24 cellular contexts compared by ENCODE assay signal in genomic region chr16:82945420-82946096, GRCh38.
A peak's percentile ranks its signal among the peaks of the same experiment; 100 is the strongest.
DNase-seq lines count a peak whose midpoint lies in the region; ATAC-seq and TF ChIP-seq lines count a peak whose summit lies in the region.
"Had no signal": no experiment of that assay in that cellular context is flagged by ENCODE, and none has a peak within 500 bp of the region (broad histone marks: within the 10 kb centered on the region; RNA-seq: fewer than 3 reads in every experiment).

No MANE protein-coding gene starts in this region.

- H3K9ac ChIP-seq in PC-3 (ENCODE audit: low read length) = no peak overlapping the region

- intact Hi-C loops in activated CD4-positive, alpha-beta memory T cell treated with anti-CD3 and anti-CD28 coated beads for 36 hours (cut with micrococcal nuclease) = no loop called here
- intact Hi-C loops in right lobe of liver (cut with DNase I) (no loop called here), PC-3 (cut with micrococcal nuclease) (no loop called here)

- no peak overlapping the region for H2AFZ ChIP-seq in PC-3 (ENCODE audit: low read length)
- H2AFZ ChIP-seq: PC-9 had no signal

- H4K20me1 ChIP-seq in PC-3 (ENCODE audit: low read length) = no peaks in the 10 kb centered on the region

- BruUV-seq in PC-3 (replicated peaks; lab: Mats Ljungman, UMichigan) = no TSS peak

- H3K27ac ChIP-seq in right lobe of liver = no peak overlapping the region
- H3K27ac ChIP-seq in PC-3 (ENCODE audit: low read length) = no peak overlapping the region
- H3K27ac ChIP-seq: left ventricle myocardium inferior, PC-9, prostate gland, tibial nerve had no signal

- CTCF ChIA-PET in activated CD4-positive, alpha-beta memory T cell treated with anti-CD3 and anti-CD28 coated beads, Interleukin-2, amount 10 ng/mL, durations not matched to agents 7 days and 5 days (lab: Charles Lee) = no interaction called here
- CTCF ChIA-PET in activated CD4-positive, alpha-beta memory T cell treated with anti-CD3 and anti-CD28 coated beads for 36 hours (lab: Charles Lee) = no interaction called here
- CTCF ChIA-PET in activated CD8-positive, alpha-beta T cell treated with anti-CD3 and anti-CD28 coated beads, Interleukin-2, amount 10 ng/mL, durations not matched to agents 7 days and 5 days (lab: Charles Lee) = no interaction called here
- CTCF ChIA-PET in PC-3 (lab: Charles Lee) = no interaction called here

- H3K4me3 Mint-ChIP-seq in activated CD4-positive, alpha-beta memory T cell treated with anti-CD3 and anti-CD28 coated beads, Interleukin-2, amount 10 ng/mL, durations not matched to agents 7 days and 5 days = no peak overlapping the region
- no peak overlapping the region for H3K4me3 Mint-ChIP-seq in activated CD4-positive, alpha-beta memory T cell treated with anti-CD3 and anti-CD28 coated beads for 36 hours
- peak overlapping the region; percentile 20 for H3K4me3 Mint-ChIP-seq in activated CD8-positive, alpha-beta T cell treated with anti-CD3 and anti-CD28 coated beads, Interleukin-2, amount 10 ng/mL, durations not matched to agents 7 days and 5 days

- H3K4me1 ChIP-seq in right lobe of liver (no peaks in the 10 kb centered on the region), PC-3 (ENCODE audit: insufficient read depth, low read length) (no peaks in the 10 kb centered on the region)
- H3K4me1 ChIP-seq: prostate gland, tibial nerve had no signal

- DNase-seq in activated CD4-positive, alpha-beta memory T cell treated with anti-CD3 and anti-CD28 coated beads, Interleukin-2, amount 10 ng/mL, durations not matched to agents 7 days and 5 days = peak; percentile 42
- DNase-seq in activated CD4-positive, alpha-beta memory T cell treated with anti-CD3 and anti-CD28 coated beads for 36 hours = no peak
- peak; percentile 16 for DNase-seq in EL
- DNase-seq in activated CD8-positive, alpha-beta T cell treated with anti-CD3 and anti-CD28 coated beads, Interleukin-2, amount 10 ng/mL, durations not matched to agents 7 days and 5 days = peak; percentile 54
- DNase-seq in right lobe of liver = no peak
- DNase-seq in PC-3 = no peak
- DNase-seq in activated T-cell treated with anti-CD3 and anti-CD28 coated beads for 4 hours = no peak
- DNase-seq: activated CD4-positive, alpha-beta T cell treated with anti-CD3 and anti-CD28 coated beads, Interleukin-2, amount 50 U/mL, for 1 hour; AML-193; DMS79 treated with DMSO at 0.1 percent for 48 hours; Karpas-422; left ventricle myocardium inferior; NCI-H1048; NCI-H187; NCI-H2171 treated with DMSO at 0.1 percent for 48 hours; NCI-H510A treated with DMSO at 0.1 percent for 48 hours; NK-92 treated with Interleukin-12 subunit alpha and Interleukin-12 subunit beta, amount 100 ng/mL, for 24 hours; nucleus accumbens; PC-9; SHP77; T-helper 9 cell had no signal

- no peaks in the 10 kb centered on the region for H3F3A ChIP-seq in PC-3 (ENCODE audit: low read length, unreplicated experiment)

- H3K79me2 ChIP-seq in PC-3 (ENCODE audit: low read length) = no peaks in the 10 kb centered on the region

- H3K36me3 ChIP-seq in right lobe of liver = no peaks in the 10 kb centered on the region
- H3K36me3 ChIP-seq in PC-3 (ENCODE audit: low read depth, low read length) = no peaks in the 10 kb centered on the region
- H3K36me3 ChIP-seq: left ventricle myocardium inferior, prostate gland, tibial nerve had no signal

- H3K4me2 ChIP-seq in PC-3 (ENCODE audit: low read length) = no peak overlapping the region
- H3K4me2 ChIP-seq: PC-9 had no signal

- H3K27me3 ChIP-seq in right lobe of liver (no peaks in the 10 kb centered on the region), PC-3 (ENCODE audit: low read length) (no peaks in the 10 kb centered on the region)
- H3K27me3 ChIP-seq: tibial nerve had no signal

- peak overlapping the region; percentile 37 for H3K27ac Mint-ChIP-seq in activated CD4-positive, alpha-beta memory T cell treated with anti-CD3 and anti-CD28 coated beads, Interleukin-2, amount 10 ng/mL, durations not matched to agents 7 days and 5 days
- no peak overlapping the region for H3K27ac Mint-ChIP-seq in activated CD4-positive, alpha-beta memory T cell treated with anti-CD3 and anti-CD28 coated beads for 36 hours
- H3K27ac Mint-ChIP-seq in activated CD8-positive, alpha-beta T cell treated with anti-CD3 and anti-CD28 coated beads, Interleukin-2, amount 10 ng/mL, durations not matched to agents 7 days and 5 days = peak overlapping the region; percentile 71

- 42% methylated on average over 10 of the region's 12 CpGs for whole genome bisulfite sequencing in right lobe of liver (ENCODE audit: insufficient coverage, low coverage, low lambda C conversion rate, missing lambda C conversion rate)

- no peak for TF ChIP-seq CTCF in right lobe of liver (IDR thresholded peaks at IDR 0.05)
- no peak for TF ChIP-seq CTCF in PC-3 (conservative IDR thresholded peaks at IDR 0.05; ENCODE audit: low read depth, low read length)

- ATAC-seq in activated CD8-positive, alpha-beta T cell treated with anti-CD3 and anti-CD28 coated beads, Interleukin-2, amount 10 ng/mL, durations not matched to agents 7 days and 5 days = peak; percentile 71
- ATAC-seq in right lobe of liver (peak; percentile 51 to 85 (median 64)), HG02885 (IDR thresholded peaks at IDR 0.05; ENCODE audit: poor library complexity, unreplicated experiment) (no peak), PC-3 (no peak)

- no peaks in the 10 kb centered on the region for H3K9me3 ChIP-seq in right lobe of liver
- no peaks in the 10 kb centered on the region for H3K9me3 ChIP-seq in PC-3 (ENCODE audit: low read length)
- H3K9me3 ChIP-seq: left ventricle myocardium inferior, prostate gland, tibial nerve had no signal

- H3K4me3 ChIP-seq in right lobe of liver (no peak overlapping the region), PC-3 (ENCODE audit: low read length) (no peak overlapping the region)
- H3K4me3 ChIP-seq: left ventricle myocardium inferior, PC-9, prostate gland, tibial nerve had no signal

- no peak for TF ChIP-seq POLR2A in right lobe of liver (IDR thresholded peaks at IDR 0.05)

- POLR2A ChIA-PET in activated CD4-positive, alpha-beta memory T cell treated with anti-CD3 and anti-CD28 coated beads, Interleukin-2, amount 10 ng/mL, durations not matched to agents 7 days and 5 days (lab: Charles Lee) = interaction anchor here (1.6 kb wide), 1 partner anchor 21 kb away, joined by 5 read pairs; no protein-coding TSS in a partner anchor
- POLR2A ChIA-PET in activated CD4-positive, alpha-beta memory T cell treated with anti-CD3 and anti-CD28 coated beads for 36 hours (lab: Charles Lee) = no interaction called here
- POLR2A ChIA-PET in activated CD8-positive, alpha-beta T cell treated with anti-CD3 and anti-CD28 coated beads, Interleukin-2, amount 10 ng/mL, durations not matched to agents 7 days and 5 days (lab: Charles Lee) = no interaction called here
- POLR2A ChIA-PET in PC-3 (lab: Charles Lee; ENCODE audit: unreplicated experiment) = no interaction called here

- peaks cover 18% of the 10 kb centered on the region for H3K4me1 Mint-ChIP-seq in activated CD4-positive, alpha-beta memory T cell treated with anti-CD3 and anti-CD28 coated beads, Interleukin-2, amount 10 ng/mL, durations not matched to agents 7 days and 5 days
- H3K4me1 Mint-ChIP-seq in activated CD4-positive, alpha-beta memory T cell treated with anti-CD3 and anti-CD28 coated beads for 36 hours (ENCODE audit: low read depth) = peaks cover 6% of the 10 kb centered on the region
- H3K4me1 Mint-ChIP-seq in activated CD8-positive, alpha-beta T cell treated with anti-CD3 and anti-CD28 coated beads, Interleukin-2, amount 10 ng/mL, durations not matched to agents 7 days and 5 days (ENCODE audit: low read depth) = peaks cover 22% of the 10 kb centered on the region

- H3K9me3 Mint-ChIP-seq in activated CD4-positive, alpha-beta memory T cell treated with anti-CD3 and anti-CD28 coated beads, Interleukin-2, amount 10 ng/mL, durations not matched to agents 7 days and 5 days = peaks cover 10% of the 10 kb centered on the region
- H3K9me3 Mint-ChIP-seq in activated CD4-positive, alpha-beta memory T cell treated with anti-CD3 and anti-CD28 coated beads for 36 hours = no peaks in the 10 kb centered on the region
- peaks cover 26% of the 10 kb centered on the region for H3K9me3 Mint-ChIP-seq in activated CD8-positive, alpha-beta T cell treated with anti-CD3 and anti-CD28 coated beads, Interleukin-2, amount 10 ng/mL, durations not matched to agents 7 days and 5 days (ENCODE audit: insufficient read depth)

- peaks cover 3% of the 10 kb centered on the region for H3K27me3 Mint-ChIP-seq in activated CD4-positive, alpha-beta memory T cell treated with anti-CD3 and anti-CD28 coated beads, Interleukin-2, amount 10 ng/mL, durations not matched to agents 7 days and 5 days
- H3K27me3 Mint-ChIP-seq in activated CD4-positive, alpha-beta memory T cell treated with anti-CD3 and anti-CD28 coated beads for 36 hours = no peaks in the 10 kb centered on the region
- peaks cover 19% of the 10 kb centered on the region for H3K27me3 Mint-ChIP-seq in activated CD8-positive, alpha-beta T cell treated with anti-CD3 and anti-CD28 coated beads, Interleukin-2, amount 10 ng/mL, durations not matched to agents 7 days and 5 days (ENCODE audit: low read depth)

- H3K36me3 Mint-ChIP-seq in activated CD4-positive, alpha-beta memory T cell treated with anti-CD3 and anti-CD28 coated beads, Interleukin-2, amount 10 ng/mL, durations not matched to agents 7 days and 5 days (ENCODE audit: low read depth) = peaks cover 9% of the 10 kb centered on the region
- H3K36me3 Mint-ChIP-seq in activated CD4-positive, alpha-beta memory T cell treated with anti-CD3 and anti-CD28 coated beads for 36 hours = no peaks in the 10 kb centered on the region
- H3K36me3 Mint-ChIP-seq in activated CD8-positive, alpha-beta T cell treated with anti-CD3 and anti-CD28 coated beads, Interleukin-2, amount 10 ng/mL, durations not matched to agents 7 days and 5 days (ENCODE audit: low read depth) = peaks cover 10% of the 10 kb centered on the region

- no peaks in the 10 kb centered on the region for H3K9me2 ChIP-seq in PC-3 (replicated peaks; ENCODE audit: low read length)

Comparison
In these comparisons a context has a peak if more than half of its experiments do, and no peak if none do; other contexts are left out.
1. DNase-seq: peak in activated CD4-positive, alpha-beta memory T cell treated with anti-CD3 and anti-CD28 coated beads, Interleukin-2, amount 10 ng/mL, durations not matched to agents 7 days and 5 days (single experiment), EL (single experiment) and activated CD8-positive, alpha-beta T cell treated with anti-CD3 and anti-CD28 coated beads, Interleukin-2, amount 10 ng/mL, durations not matched to agents 7 days and 5 days (single experiment); none in activated CD4-positive, alpha-beta memory T cell treated with anti-CD3 and anti-CD28 coated beads for 36 hours (single experiment), right lobe of liver (0 of 3), PC-3 (single experiment) and activated T-cell treated with anti-CD3 and anti-CD28 coated beads for 4 hours (single experiment).
2. ATAC-seq: peak in activated CD8-positive, alpha-beta T cell treated with anti-CD3 and anti-CD28 coated beads, Interleukin-2, amount 10 ng/mL, durations not matched to agents 7 days and 5 days (single experiment) and right lobe of liver (4 of 4); none in HG02885 (single experiment) and PC-3 (single experiment).